ENCODE assay signal across 1 cellular context in genomic region chr11:1893581-1894359, GRCh38.
A peak's percentile ranks its signal among the peaks of the same experiment; 100 is the strongest.
TF ChIP-seq lines count a peak whose summit lies in the region.

No MANE protein-coding gene starts in this region.

TF ChIP-seq in HEK293, 187 proteins besides CTCF, POLR2A, EP300 and RAD21 (continued from another document):
- TF ChIP-seq ZSCAN4 (tag by site-specific recombination; IDR thresholded peaks at IDR 0.05) (peak; percentile 35; the same call in 1 of the 2 replicates), ZXDB (tag by site-specific recombination; IDR thresholded peaks at IDR 0.05) (no peak), ZBTB21 (tag by site-specific recombination; IDR thresholded peaks at IDR 0.05) (no peak)
